Comparison of ENCODE assay signal across 23 cellular contexts in genomic region chr16:53142823-53143568, GRCh38.
DNase-seq lines count a peak whose midpoint lies in the region; ATAC-seq, FAIRE-seq and TF ChIP-seq lines count a peak whose summit lies in the region.
"Had no signal": no experiment of that assay in that cellular context is flagged by ENCODE, and none has a peak within 500 bp of the region (broad histone marks: within the 10 kb centered on the region; RNA-seq: fewer than 3 reads in every experiment).

No MANE protein-coding gene starts in this region.

- TF ChIP-seq POLR2A in GM12878 (IDR thresholded peaks at IDR 0.05; ENCODE audit: low read depth, low read length): no peak

- RAD21 ChIA-PET in GM12878 (lab: Charles Lee; ENCODE audit: unreplicated experiment): no interaction called here

- H3K4me2 ChIP-seq in GM12878 (ENCODE audit: control insufficient read depth, insufficient read depth): no peak overlapping the region

- no peak for FAIRE-seq in GM12878 (lab: Jason Lieb, UNC)
- FAIRE-seq: GM18507 had no signal

- H3K36me3 Mint-ChIP-seq in activated naive CD8-positive, alpha-beta T cell treated with anti-CD3 and anti-CD28 coated beads, Interleukin-2, amount 50 U/mL, for 24 hours (ENCODE audit: low read depth): no peaks in the 10 kb centered on the region
- no peaks in the 10 kb centered on the region for H3K36me3 Mint-ChIP-seq in activated naive CD8-positive, alpha-beta T cell treated with anti-CD3 and anti-CD28 coated beads for 36 hours

- H3K4me3 ChIP-seq in GM12878 (no peak overlapping the region), foreskin fibroblast (ENCODE audit: low read depth in 1 of 2, low read length in 2 of 2) (no peak overlapping the region), left ventricle myocardium inferior (no peak overlapping the region)
- H3K4me3 ChIP-seq: ascending aorta, transverse colon had no signal

- no peak for TF ChIP-seq EP300 in GM12878 (IDR thresholded peaks at IDR 0.05; ENCODE audit: borderline replicate concordance in 1 of 2, control insufficient read depth in 1 of 2, low read depth in 2 of 2, low read length in 2 of 2)

- no peaks in the 10 kb centered on the region for H3K4me1 ChIP-seq in GM12878 (ENCODE audit: control insufficient read depth, insufficient read depth, low read length)
- H3K4me1 ChIP-seq in left ventricle myocardium inferior: peaks cover 35% of the 10 kb centered on the region
- H3K4me1 ChIP-seq: ascending aorta had no signal

- intact Hi-C loops in GM12878 (cut with micrococcal nuclease; ENCODE audit: unreplicated experiment) (no loop called here), left ventricle myocardium inferior (cut with micrococcal nuclease) (no loop called here)

- no peak for TF ChIP-seq CTCF in GM12878 (IDR thresholded peaks at IDR 0.05 in 2 of 3, conservative IDR thresholded peaks at IDR 0.05 in 1 of 3; ENCODE audit: control insufficient read depth in 2 of 3, extremely low read depth in 1 of 3, insufficient read depth in 1 of 3, low read depth in 3 of 3, low read length in 3 of 3)
- TF ChIP-seq CTCF in foreskin fibroblast (IDR thresholded peaks at IDR 0.05; ENCODE audit: low read depth, low read length): no peak
- no peak for TF ChIP-seq CTCF in left ventricle myocardium inferior (IDR thresholded peaks at IDR 0.05; ENCODE audit: borderline replicate concordance)

- peaks cover 0 to 7% of the 10 kb centered on the region in 2 experiments; a peak in 1 of 4 replicates for H3K36me3 ChIP-seq in GM12878 (ENCODE audit: control insufficient read depth in 2 of 2, insufficient read depth in 2 of 2, low read length in 1 of 2)
- no peaks in the 10 kb centered on the region for H3K36me3 ChIP-seq in left ventricle myocardium inferior
- H3K36me3 ChIP-seq: ascending aorta, transverse colon had no signal

- POLR2A ChIA-PET in GM12878 (lab: Charles Lee): interaction anchor here (1.2 kb wide), 1 partner anchor 63 kb away, joined by 3 read pairs; no protein-coding TSS in a partner anchor

- H4K20me1 ChIP-seq in GM12878 (ENCODE audit: control insufficient read depth, insufficient read depth): no peaks in the 10 kb centered on the region

- ATAC-seq in activated naive CD8-positive, alpha-beta T cell treated with anti-CD3 and anti-CD28 coated beads, Interleukin-2, amount 50 U/mL, for 24 hours: peak; percentile 43
- ATAC-seq in GM12878: peak; percentile 39
- ATAC-seq: naive thymus-derived CD4-positive, alpha-beta T cell; Right ventricle myocardium inferior had no signal

- H3K27me3 ChIP-seq in GM12878 (replicated peaks in 1 of 2; ENCODE audit: control insufficient read depth in 2 of 2, insufficient read depth in 2 of 2, low read length in 1 of 2) (no peaks in the 10 kb centered on the region), left ventricle myocardium inferior (ENCODE audit: low read depth) (no peaks in the 10 kb centered on the region)
- H3K27me3 ChIP-seq: ascending aorta, transverse colon had no signal

- WGBS in GM12878 (ENCODE audit: insufficient coverage, insufficient replicate concordance, low lambda C conversion rate, missing lambda C conversion rate): 100% methylated on average over 6 of the region's 6 CpGs

- H2AFZ ChIP-seq in GM12878 (ENCODE audit: control insufficient read depth, low read depth, low read length): no peak overlapping the region

- H3K4me3 Mint-ChIP-seq in activated naive CD8-positive, alpha-beta T cell treated with anti-CD3 and anti-CD28 coated beads, Interleukin-2, amount 50 U/mL, for 24 hours: no peak overlapping the region
- no peak overlapping the region for H3K4me3 Mint-ChIP-seq in activated naive CD8-positive, alpha-beta T cell treated with anti-CD3 and anti-CD28 coated beads for 36 hours
- H3K4me3 Mint-ChIP-seq: naive thymus-derived CD4-positive, alpha-beta T cell had no signal

- peaks cover 5% of the 10 kb centered on the region for H3K4me1 Mint-ChIP-seq in activated naive CD8-positive, alpha-beta T cell treated with anti-CD3 and anti-CD28 coated beads, Interleukin-2, amount 50 U/mL, for 24 hours
- H3K4me1 Mint-ChIP-seq in activated naive CD8-positive, alpha-beta T cell treated with anti-CD3 and anti-CD28 coated beads for 36 hours: no peaks in the 10 kb centered on the region

- CTCF ChIA-PET in GM12878 (lab: Yijun Ruan, JAX): no interaction called here

- H3K79me2 ChIP-seq in GM12878 (ENCODE audit: control insufficient read depth, insufficient read depth, low read length): peaks cover 13% of the 10 kb centered on the region

- in situ Hi-C loops in GM12878 (cut with MboI): no loop called here

- DNase-seq in activated naive CD8-positive, alpha-beta T cell treated with anti-CD3 and anti-CD28 coated beads, Interleukin-2, amount 50 U/mL, for 24 hours: no peak
- no peak for DNase-seq in activated naive CD8-positive, alpha-beta T cell treated with anti-CD3 and anti-CD28 coated beads for 36 hours
- DNase-seq in GM12878 (ENCODE audit: low read depth, low spot score) (no peak), foreskin fibroblast (peak; percentile 32 to 55), DMS79 (lab: John Stamatoyannopoulos, UW) (no peak), NCI-H1930 (lab: John Stamatoyannopoulos, UW) (no peak), left ventricle myocardium inferior (no peak)
- no peak for DNase-seq in activated naive CD4-positive, alpha-beta T cell treated with Interleukin-2 at 50 U/mL for 16 hours
- DNase-seq: activated CD4-positive, alpha-beta T cell treated with anti-CD3 and anti-CD28 coated beads for 1 hour; activated naive CD4-positive, alpha-beta T cell treated with anti-CD3 and anti-CD28 coated beads, Interleukin-2, amount 50 U/mL, for 16 hours; activated T-cell treated with anti-CD3 and anti-CD28 coated beads, Interleukin-2, amount 50 U/mL, for 48 hours; HCEC 1CT; KG1; left cardiac atrium; naive thymus-derived CD4-positive, alpha-beta T cell; NCI-H187; NCI-H748 treated with DMSO at 0.1 percent for 48 hours; occipital lobe; stimulated activated CD4-positive, alpha-beta T cell treated with anti-CD3 and anti-CD28 coated beads, Interleukin-12 subunit alpha, Interleukin-12 subunit beta, amount 100 ng/mL, for 4 hours; transverse colon had no signal

- TF ChIP-seq RAD21 in GM12878 (IDR thresholded peaks at IDR 0.05; ENCODE audit: insufficient read depth, low read depth, low read length): no peak

- BruUV-seq in GM12878 (replicated peaks; lab: Mats Ljungman, UMichigan): no TSS peak

- H3K27ac Mint-ChIP-seq in activated naive CD8-positive, alpha-beta T cell treated with anti-CD3 and anti-CD28 coated beads, Interleukin-2, amount 50 U/mL, for 24 hours: no peak overlapping the region
- H3K27ac Mint-ChIP-seq in activated naive CD8-positive, alpha-beta T cell treated with anti-CD3 and anti-CD28 coated beads for 36 hours: no peak overlapping the region

- no peaks in the 10 kb centered on the region for H3K9me3 Mint-ChIP-seq in activated naive CD8-positive, alpha-beta T cell treated with anti-CD3 and anti-CD28 coated beads, Interleukin-2, amount 50 U/mL, for 24 hours
- H3K9me3 Mint-ChIP-seq in activated naive CD8-positive, alpha-beta T cell treated with anti-CD3 and anti-CD28 coated beads for 36 hours: no peaks in the 10 kb centered on the region
- H3K9me3 Mint-ChIP-seq: naive thymus-derived CD4-positive, alpha-beta T cell had no signal

- H3K27ac ChIP-seq in GM12878 (ENCODE audit: control insufficient read depth, insufficient read depth) (no peak overlapping the region), left ventricle myocardium inferior (replicated peaks) (no peak overlapping the region)
- H3K27ac ChIP-seq: ascending aorta, transverse colon had no signal

- H3K9ac ChIP-seq in GM12878 (ENCODE audit: control insufficient read depth, insufficient read depth, low read length): no peak overlapping the region

- no peaks in the 10 kb centered on the region for H3K9me3 ChIP-seq in GM12878 (replicated peaks; ENCODE audit: control insufficient read depth, insufficient read depth, low read length)
- no peaks in the 10 kb centered on the region for H3K9me3 ChIP-seq in left ventricle myocardium inferior (replicated peaks)
- H3K9me3 ChIP-seq: ascending aorta, transverse colon had no signal

- no peaks in the 10 kb centered on the region for H3K27me3 Mint-ChIP-seq in activated naive CD8-positive, alpha-beta T cell treated with anti-CD3 and anti-CD28 coated beads, Interleukin-2, amount 50 U/mL, for 24 hours
- no peaks in the 10 kb centered on the region for H3K27me3 Mint-ChIP-seq in activated naive CD8-positive, alpha-beta T cell treated with anti-CD3 and anti-CD28 coated beads for 36 hours
- H3K27me3 Mint-ChIP-seq: naive thymus-derived CD4-positive, alpha-beta T cell had no signal

- SMC1A ChIA-PET in GM12878 (lab: Charles Lee; ENCODE audit: uncharacterized antibody, unreplicated experiment): interaction anchor here (0.7 to 2.1 kb wide), 7 partner anchors 9 to 88 kb away, joined by 3 to 9 read pairs (median 3); partner anchors contain the start of gene CHD9

TF ChIP-seq in GM12878, 131 proteins besides CTCF, POLR2A, EP300 and RAD21 (continues in another document):
- TF ChIP-seq ZNF687 (IDR thresholded peaks at IDR 0.05) (no peak), SPI1 (IDR thresholded peaks at IDR 0.05; ENCODE audit: borderline replicate concordance, insufficient read depth, low read depth, low read length) (no peak)

Comparison
In these comparisons a context has a peak if more than half of its experiments do, and no peak if none do; other contexts are left out.
1. DNase-seq: peak in foreskin fibroblast (2 of 2); none in activated naive CD8-positive, alpha-beta T cell treated with anti-CD3 and anti-CD28 coated beads, Interleukin-2, amount 50 U/mL, for 24 hours (single experiment), activated naive CD8-positive, alpha-beta T cell treated with anti-CD3 and anti-CD28 coated beads for 36 hours (single experiment), GM12878 (single experiment), DMS79 (single experiment), NCI-H1930 (0 of 2), left ventricle myocardium inferior (single experiment) and activated naive CD4-positive, alpha-beta T cell treated with Interleukin-2 at 50 U/mL for 16 hours (single experiment).